In genomic region chr20:51365670-51366069, GRCh38 we compare ENCODE assay signal across 10 cellular contexts.
DNase-seq lines count a peak whose midpoint lies in the region; ATAC-seq and TF ChIP-seq lines count a peak whose summit lies in the region.
"Had no signal": no experiment of that assay in that cellular context is flagged by ENCODE, and none has a peak within 500 bp of the region (broad histone marks: within the 10 kb centered on the region; RNA-seq: fewer than 3 reads in every experiment).

No MANE protein-coding gene starts in this region.

- 72 to 88% (median 75%) methylated on average over 2 to 3 of the region's 3 CpGs for WGBS in heart left ventricle, 4 donors

- H3K27me3 ChIP-seq in heart left ventricle = no peaks in the 10 kb centered on the region
- H3K27me3 ChIP-seq in left lung = no peaks in the 10 kb centered on the region
- no peaks in the 10 kb centered on the region for H3K27me3 ChIP-seq in uterus

- H3K4me3 ChIP-seq in heart left ventricle = no peak overlapping the region
- H3K4me3 ChIP-seq in left lung = no peak overlapping the region
- H3K4me3 ChIP-seq in uterus = no peak overlapping the region

- H3K27me3 Mint-ChIP-seq in chondrocyte (ENCODE audit: low read depth) = no peaks in the 10 kb centered on the region
- H3K27me3 Mint-ChIP-seq in activated T-cell treated with anti-CD3 and anti-CD28 coated beads, Interleukin-2, amount 50 U/mL, for 4 hours (ENCODE audit: low read depth) = no peaks in the 10 kb centered on the region

- peaks cover 0 to 5% (median 0%) of the 10 kb centered on the region in 12 donors for H3K4me1 ChIP-seq in heart left ventricle
- H3K4me1 ChIP-seq in left lung = no peaks in the 10 kb centered on the region
- H3K4me1 ChIP-seq in uterus = no peaks in the 10 kb centered on the region

- H3K9me3 ChIP-seq in heart left ventricle (peaks cover 0 to 23% (median 0%) of the 10 kb centered on the region in 12 donors), left lung (peaks cover 0 to 5% of the 10 kb centered on the region in 2 donors), uterus (no peaks in the 10 kb centered on the region)

- peak overlapping the region in 7 of 12 donors; percentile 26 to 65 (median 53) for H3K27ac ChIP-seq in heart left ventricle
- peak overlapping the region; percentile 41 to 83 for H3K27ac ChIP-seq in left lung
- peak overlapping the region; percentile 9 to 43 for H3K27ac ChIP-seq in uterus
- H3K27ac ChIP-seq: 22Rv1 had no signal

- H3K36me3 Mint-ChIP-seq in chondrocyte (ENCODE audit: low read depth) = peaks cover 7% of the 10 kb centered on the region
- H3K36me3 Mint-ChIP-seq in activated T-cell treated with anti-CD3 and anti-CD28 coated beads, Interleukin-2, amount 50 U/mL, for 4 hours (ENCODE audit: insufficient read depth) = peaks cover 6% of the 10 kb centered on the region

- peak overlapping the region; percentile 100 for H3K27ac Mint-ChIP-seq in chondrocyte (ENCODE audit: unreplicated experiment)

- no peak for TF ChIP-seq POLR2A in heart left ventricle (IDR thresholded peaks at IDR 0.05)
- TF ChIP-seq POLR2A in uterus (IDR thresholded peaks at IDR 0.05) = no peak

- no peak overlapping the region for H3K4me3 Mint-ChIP-seq in chondrocyte (ENCODE audit: unreplicated experiment)
- H3K4me3 Mint-ChIP-seq in activated T-cell treated with anti-CD3 and anti-CD28 coated beads, Interleukin-2, amount 50 U/mL, for 4 hours = no peak overlapping the region

- H3K4me1 Mint-ChIP-seq in chondrocyte (ENCODE audit: low read depth) = peaks cover 56% of the 10 kb centered on the region
- no peaks in the 10 kb centered on the region for H3K4me1 Mint-ChIP-seq in activated T-cell treated with anti-CD3 and anti-CD28 coated beads, Interleukin-2, amount 50 U/mL, for 4 hours (ENCODE audit: low read depth)

- ATAC-seq in heart left ventricle (peak in 3 of 4 donors; percentile 26 to 76 (median 52)), Right ventricle myocardium superior (ENCODE audit: poor library complexity) (no peak), left lung (peak; percentile 37), GM18519 (IDR thresholded peaks at IDR 0.05; ENCODE audit: low FRiP score, unreplicated experiment) (no peak)
- ATAC-seq in activated T-cell treated with anti-CD3 and anti-CD28 coated beads, Interleukin-2, amount 50 U/mL, for 4 hours = no peak

- no peak for TF ChIP-seq CTCF in heart left ventricle (IDR thresholded peaks at IDR 0.05)
- no peak for TF ChIP-seq CTCF in chondrocyte (IDR thresholded peaks at IDR 0.05)
- TF ChIP-seq CTCF in left lung (IDR thresholded peaks at IDR 0.05) = no peak
- no peak for TF ChIP-seq CTCF in uterus (IDR thresholded peaks at IDR 0.05)
- TF ChIP-seq CTCF in GM10266 (IDR thresholded peaks at IDR 0.05; ENCODE audit: control insufficient read depth, insufficient read depth, low read depth, missing control alignments) = no peak

- H3K9me3 Mint-ChIP-seq in chondrocyte (ENCODE audit: low read depth) = peaks cover 15% of the 10 kb centered on the region
- H3K9me3 Mint-ChIP-seq in activated T-cell treated with anti-CD3 and anti-CD28 coated beads, Interleukin-2, amount 50 U/mL, for 4 hours = peaks cover 13% of the 10 kb centered on the region

- DNase-seq in heart left ventricle = peak in 1 of 5 donors; percentile 53
- DNase-seq in Right ventricle myocardium superior = no peak
- no peak for DNase-seq in chondrocyte (ENCODE audit: low spot score)
- no peak for DNase-seq in left lung
- no peak for DNase-seq in uterus
- DNase-seq in GM10266 (ENCODE audit: extremely low spot score) = no peak
- no peak for DNase-seq in activated T-cell treated with anti-CD3 and anti-CD28 coated beads, Interleukin-2, amount 50 U/mL, for 4 hours
- DNase-seq: NCI-H82 had no signal

- intact Hi-C loops in heart left ventricle (cut with DNase I) = no loop called here
- intact Hi-C loops in Right ventricle myocardium superior (cut with DNase I) = no loop called here
- intact Hi-C loops in left lung (cut with DNase I) = no loop called here
- intact Hi-C loops in uterus (cut with DNase I; ENCODE audit: low total_unique reads) = no loop called here

- H3K36me3 ChIP-seq in heart left ventricle (no peaks in the 10 kb centered on the region), left lung (no peaks in the 10 kb centered on the region), uterus (no peaks in the 10 kb centered on the region)

Comparison
In these comparisons a context has a peak if more than half of its experiments do, and no peak if none do; other contexts are left out.
1. ATAC-seq: peak in heart left ventricle (3 of 4) and left lung (single experiment); none in Right ventricle myocardium superior (single experiment), GM18519 (single experiment) and activated T-cell treated with anti-CD3 and anti-CD28 coated beads, Interleukin-2, amount 50 U/mL, for 4 hours (0 of 2).
2. Peak in every context shown above with its lines, with median percentiles within 50 percentile points of each other: H3K27ac ChIP-seq.